ENCODE assay signal across 10 cellular contexts in genomic region chr20:23160536-23161243, GRCh38.
DNase-seq lines count a peak whose midpoint lies in the region; ATAC-seq and TF ChIP-seq lines count a peak whose summit lies in the region.
"Had no signal": no experiment of that assay in that cellular context is flagged by ENCODE, and none has a peak within 500 bp of the region (broad histone marks: within the 10 kb centered on the region; RNA-seq: fewer than 3 reads in every experiment).

No MANE protein-coding gene starts in this region.

- H3K36me3 ChIP-seq in BLaER1 (no peaks in the 10 kb centered on the region), MM.1S (replicated peaks; ENCODE audit: insufficient read depth, low read length) (no peaks in the 10 kb centered on the region), osteoblast (ENCODE audit: insufficient read depth, low read length) (no peaks in the 10 kb centered on the region)

- H3K27me3 Mint-ChIP-seq in endothelial cell (ENCODE audit: unreplicated experiment) (peaks cover 5% of the 10 kb centered on the region), natural killer cell (ENCODE audit: low read depth in 2 of 2) (no peaks in the 10 kb centered on the region)
- no peaks in the 10 kb centered on the region for H3K27me3 Mint-ChIP-seq in activated CD4-positive, alpha-beta T cell treated with anti-CD3 and anti-CD28 coated beads for 36 hours
- H3K27me3 Mint-ChIP-seq: B cell had no signal

- H3K79me2 ChIP-seq in MM.1S (ENCODE audit: low read length) (no peaks in the 10 kb centered on the region), osteoblast (ENCODE audit: insufficient read depth, low read length) (no peaks in the 10 kb centered on the region)

- no peak overlapping the region for H2AFZ ChIP-seq in MM.1S (ENCODE audit: low read length)
- H2AFZ ChIP-seq in osteoblast (ENCODE audit: low read length), result peak overlapping the region; percentile 72

- CTCF ChIA-PET in activated CD4-positive, alpha-beta T cell treated with anti-CD3 and anti-CD28 coated beads for 36 hours (lab: Charles Lee), result interaction anchor here (0.5 to 0.7 kb wide), 2 partner anchors 17 to 91 kb away, joined by 3 to 5 read pairs; no protein-coding TSS in a partner anchor

- H4K20me1 ChIP-seq in BLaER1 (no peaks in the 10 kb centered on the region), MM.1S (ENCODE audit: insufficient read depth, low read length) (no peaks in the 10 kb centered on the region), osteoblast (ENCODE audit: insufficient read depth, low read length) (no peaks in the 10 kb centered on the region)

- TF ChIP-seq CTCF in MM.1S (IDR thresholded peaks at IDR 0.05; ENCODE audit: low read length) (no peak), endothelial cell (IDR thresholded peaks at IDR 0.05; ENCODE audit: unreplicated experiment) (no peak), osteoblast (IDR thresholded peaks at IDR 0.05; ENCODE audit: extremely low read depth, low read depth, low read length) (no peak), natural killer cell (IDR thresholded peaks at IDR 0.05) (no peak)

- H3K36me3 Mint-ChIP-seq in endothelial cell (ENCODE audit: low read depth, unreplicated experiment), result peaks cover 2% of the 10 kb centered on the region
- no peaks in the 10 kb centered on the region for H3K36me3 Mint-ChIP-seq in natural killer cell
- no peaks in the 10 kb centered on the region for H3K36me3 Mint-ChIP-seq in activated CD4-positive, alpha-beta T cell treated with anti-CD3 and anti-CD28 coated beads for 36 hours (ENCODE audit: low read depth)

- H3K27me3 ChIP-seq in BLaER1 (no peaks in the 10 kb centered on the region), MM.1S (replicated peaks; ENCODE audit: insufficient read depth, low read length) (no peaks in the 10 kb centered on the region), osteoblast (ENCODE audit: insufficient read depth, low read length) (no peaks in the 10 kb centered on the region)

- no peaks in the 10 kb centered on the region for H3K9me2 ChIP-seq in MM.1S (replicated peaks; ENCODE audit: insufficient read depth, low read length)

- H3K4me3 ChIP-seq in BLaER1 (no peak overlapping the region), MM.1S (ENCODE audit: low read length) (no peak overlapping the region), osteoblast (ENCODE audit: insufficient read depth, low read length) (no peak overlapping the region)

- H3K27ac Mint-ChIP-seq in endothelial cell (ENCODE audit: unreplicated experiment) (peak overlapping the region; percentile 75), natural killer cell (no peak overlapping the region)
- no peak overlapping the region for H3K27ac Mint-ChIP-seq in activated CD4-positive, alpha-beta T cell treated with anti-CD3 and anti-CD28 coated beads for 36 hours
- H3K27ac Mint-ChIP-seq: B cell had no signal

- H3K4me1 ChIP-seq in BLaER1 (peaks cover 34% of the 10 kb centered on the region), MM.1S (ENCODE audit: low read length) (no peaks in the 10 kb centered on the region), osteoblast (ENCODE audit: insufficient read depth, low read length) (peaks cover 42% of the 10 kb centered on the region)

- H3K9ac ChIP-seq in BLaER1 (no peak overlapping the region), MM.1S (ENCODE audit: low read length) (no peak overlapping the region)

- DNase-seq in MM.1S (no peak), endothelial cell (ENCODE audit: low spot score) (no peak), osteoblast (ENCODE audit: insufficient read length, low spot score, missing footprints) (no peak), natural killer cell (no peak), NCI-H774 (lab: John Stamatoyannopoulos, UW) (no peak), SIG-M5 treated with dmso at 0.1 percent for 504 hours (lab: John Stamatoyannopoulos, UW; ENCODE audit: unreplicated experiment) (no peak)
- DNase-seq in activated CD4-positive, alpha-beta T cell treated with anti-CD3 and anti-CD28 coated beads for 36 hours, result no peak
- DNase-seq: activated CD8-positive, alpha-beta memory T cell treated with anti-CD3 and anti-CD28 coated beads for 24 hours had no signal

- H3K4me2 ChIP-seq in BLaER1 (peak overlapping the region; percentile 63), MM.1S (ENCODE audit: low read depth, low read length) (no peak overlapping the region), osteoblast (ENCODE audit: insufficient read depth, low read length) (peak overlapping the region; percentile 49)

- POLR2A ChIA-PET in activated CD4-positive, alpha-beta T cell treated with anti-CD3 and anti-CD28 coated beads for 36 hours (lab: Charles Lee), result no interaction called here

- H3F3A ChIP-seq in MM.1S (ENCODE audit: insufficient read depth, low read length), result no peaks in the 10 kb centered on the region

- no peaks in the 10 kb centered on the region for H3K9me3 Mint-ChIP-seq in endothelial cell (ENCODE audit: unreplicated experiment)
- no peaks in the 10 kb centered on the region for H3K9me3 Mint-ChIP-seq in natural killer cell
- H3K9me3 Mint-ChIP-seq in activated CD4-positive, alpha-beta T cell treated with anti-CD3 and anti-CD28 coated beads for 36 hours (ENCODE audit: low read depth), result no peaks in the 10 kb centered on the region

- intact Hi-C loops in natural killer cell (cut with micrococcal nuclease), result no loop called here
- intact Hi-C loops in activated CD4-positive, alpha-beta T cell treated with anti-CD3 and anti-CD28 coated beads for 36 hours (cut with DNase I, micrococcal nuclease), result no loop called here

- H3K4me1 Mint-ChIP-seq in endothelial cell (ENCODE audit: unreplicated experiment) (peaks cover 43% of the 10 kb centered on the region), natural killer cell (peaks cover 10 to 13% of the 10 kb centered on the region in 2 donors)
- peaks cover 7% of the 10 kb centered on the region for H3K4me1 Mint-ChIP-seq in activated CD4-positive, alpha-beta T cell treated with anti-CD3 and anti-CD28 coated beads for 36 hours
- H3K4me1 Mint-ChIP-seq: B cell had no signal

- no peak overlapping the region for H3K27ac ChIP-seq in BLaER1
- peak overlapping the region; percentile 43; the same call in 1 of the 2 replicates for H3K27ac ChIP-seq in MM.1S (ENCODE audit: low read length)
- peak overlapping the region; percentile 52 for H3K27ac ChIP-seq in osteoblast (ENCODE audit: low read depth, low read length)

- H3K4me3 Mint-ChIP-seq in endothelial cell (ENCODE audit: unreplicated experiment) (no peak overlapping the region), natural killer cell (no peak overlapping the region)
- H3K4me3 Mint-ChIP-seq in activated CD4-positive, alpha-beta T cell treated with anti-CD3 and anti-CD28 coated beads for 36 hours, result no peak overlapping the region
- H3K4me3 Mint-ChIP-seq: B cell had no signal

- no peak for ATAC-seq in natural killer cell
- no peak for ATAC-seq in activated CD4-positive, alpha-beta T cell treated with anti-CD3 and anti-CD28 coated beads for 36 hours

- H3K9me3 ChIP-seq in BLaER1 (no peaks in the 10 kb centered on the region), MM.1S (replicated peaks; ENCODE audit: insufficient read depth, low read length) (no peaks in the 10 kb centered on the region), osteoblast (ENCODE audit: low read depth, low read length) (no peaks in the 10 kb centered on the region)
